Comparison of ENCODE assay signal across 21 cellular contexts in genomic region chr1:224429616-224430015, GRCh38. TPM values are rescaled to one million over a fixed set of nuclear protein-coding genes. Genes with fewer than 3 reads are reported as not detected.
A peak's percentile ranks its signal among the peaks of the same experiment; 100 is the strongest.
DNase-seq lines count a peak whose midpoint lies in the region; TF ChIP-seq lines count a peak whose summit lies in the region.
"Had no signal": no experiment of that assay in that cellular context is flagged by ENCODE, and none has a peak within 500 bp of the region (broad histone marks: within the 10 kb centered on the region; RNA-seq: fewer than 3 reads in every experiment).

No MANE protein-coding gene starts in this region.

- H3K36me3 ChIP-seq in ACC112 (ENCODE audit: insufficient read depth, low read length) (peaks cover 16% of the 10 kb centered on the region), KMS-11 (ENCODE audit: insufficient read depth) (0 out of 2 replicates have a peak, but pooled peaks cover 3% of the 10 kb centered on the region), prostate gland (no peaks in the 10 kb centered on the region), right atrium auricular region (peaks cover 10% of the 10 kb centered on the region), uterus (no peaks in the 10 kb centered on the region)

- TF ChIP-seq POLR2A in prostate gland (IDR thresholded peaks at IDR 0.05) = no peak
- no peak for TF ChIP-seq POLR2A in uterus (IDR thresholded peaks at IDR 0.05)

- intact Hi-C loops in prostate gland (cut with DNase I) (no loop called here), uterus (cut with DNase I; ENCODE audit: low total_unique reads) (no loop called here)

- CTCF ChIA-PET in RWPE1 (lab: Yijun Ruan, JAX) = interaction anchor here (0.6 to 0.8 kb wide), 2 partner anchors 27 to 684 kb away, joined by 3 to 5 read pairs; no protein-coding TSS in a partner anchor

- H3K4me2 ChIP-seq in KMS-11 = peak overlapping the region; percentile 98; the same call in 1 of the 2 replicates

- H3K79me2 ChIP-seq in ACC112 (ENCODE audit: control insufficient read depth, insufficient read depth, low read length, unreplicated experiment) = peaks cover 69% of the 10 kb centered on the region
- H3K79me2 ChIP-seq in KMS-11 (ENCODE audit: insufficient read depth, low read depth) = peaks cover 78% of the 10 kb centered on the region

- DNase-seq in epithelial cell of proximal tubule (ENCODE audit: low read depth) (no peak), prostate gland (ENCODE audit: low spot score) (no peak), RWPE1 (ENCODE audit: low spot score) (no peak), right atrium auricular region (ENCODE audit: low spot score) (no peak), superior temporal gyrus (ENCODE audit: extremely low spot score) (no peak), uterus (no peak)
- DNase-seq: activated CD4-positive, CD25-positive, alpha-beta regulatory T cell treated with anti-CD3 and anti-CD28 coated beads, Interleukin-2, amount 50 U/mL, for 72 hours; activated gamma-delta T cell; aorta; Caco-2; endodermal cell; foreskin keratinocyte; left cardiac atrium; NCI-H2029 treated with DMSO at 0.1 percent for 48 hours; NCI-H524; SIG-M5; stimulated activated CD4-positive, alpha-beta T cell treated with anti-CD3 and anti-CD28 coated beads, Interleukin-12 subunit alpha, Interleukin-12 subunit beta, amount 100 ng/mL, for 4 hours; stimulated activated naive B cell treated with anti-CD40 and anti-IgM and Interleukin-4, amounts not matched to agents 10 μg/mL and 1 μg/mL and 100 μg/mL, for 72 hours; T-helper 9 cell had no signal

- no peaks in the 10 kb centered on the region for H3K9me3 ChIP-seq in prostate gland
- H3K9me3 ChIP-seq in right atrium auricular region = no peaks in the 10 kb centered on the region
- H3K9me3 ChIP-seq in uterus = no peaks in the 10 kb centered on the region
- H3K9me3 ChIP-seq: Caco-2 had no signal

- peak overlapping the region; percentile 68 for H3K27ac ChIP-seq in ACC112 (ENCODE audit: low read depth, low read length)
- H3K27ac ChIP-seq in KMS-11 = peak overlapping the region; percentile 5; the same call in 1 of the 2 replicates
- peak overlapping the region; percentile 43 to 97 for H3K27ac ChIP-seq in prostate gland
- no peak overlapping the region for H3K27ac ChIP-seq in RWPE1
- peak overlapping the region in 1 of 2 donors; percentile 98 for H3K27ac ChIP-seq in right atrium auricular region
- H3K27ac ChIP-seq in uterus = peak overlapping the region in 1 of 2 donors; percentile 98
- H3K27ac ChIP-seq: foreskin keratinocyte had no signal

- TF ChIP-seq CTCF in KMS-11 (conservative IDR thresholded peaks at IDR 0.05; ENCODE audit: low read depth, low read length) (no peak), epithelial cell of proximal tubule (conservative IDR thresholded peaks at IDR 0.05; ENCODE audit: low read depth, low read length) (no peak), prostate gland (IDR thresholded peaks at IDR 0.05) (no peak), RWPE1 (conservative IDR thresholded peaks at IDR 0.05; ENCODE audit: low read depth) (no peak), right atrium auricular region (IDR thresholded peaks at IDR 0.05) (no peak), uterus (IDR thresholded peaks at IDR 0.05) (no peak)

- peaks cover 2% of the 10 kb centered on the region; the same call in 1 of the 2 replicates for H4K20me1 ChIP-seq in KMS-11 (ENCODE audit: insufficient read depth)

- POLR2A ChIA-PET in RWPE1 (lab: Yijun Ruan, JAX; ENCODE audit: low non-redundant PET) = no interaction called here

- 7% methylated on average over 2 of the region's 2 CpGs for WGBS in prostate gland

- H3K4me3 ChIP-seq in ACC112 (ENCODE audit: low read depth, low read length) (peak overlapping the region; percentile 50; the same call in 1 of the 2 replicates), KMS-11 (IDR thresholded peaks at IDR 0.05; ENCODE audit: insufficient read depth, low read depth, low read length) (no peak overlapping the region), epithelial cell of proximal tubule (ENCODE audit: low read depth, low read length) (peak overlapping the region; percentile 10), prostate gland (no peak overlapping the region), right atrium auricular region (no peak overlapping the region), uterus (no peak overlapping the region)

- H3K27me3 ChIP-seq in ACC112 (ENCODE audit: insufficient read depth, low read length) (no peaks in the 10 kb centered on the region), KMS-11 (ENCODE audit: insufficient read depth, low read depth) (no peaks in the 10 kb centered on the region), prostate gland (replicated peaks; ENCODE audit: insufficient read depth) (no peaks in the 10 kb centered on the region), right atrium auricular region (no peaks in the 10 kb centered on the region), uterus (no peaks in the 10 kb centered on the region)
- H3K27me3 ChIP-seq: foreskin keratinocyte had no signal

- peaks cover 42% of the 10 kb centered on the region for H3K4me1 ChIP-seq in ACC112 (ENCODE audit: control insufficient read depth, insufficient read depth, low read length, unreplicated experiment)
- H3K4me1 ChIP-seq in KMS-11 (ENCODE audit: low read depth, poor library complexity, severe bottlenecking) = peaks cover 71% of the 10 kb centered on the region
- H3K4me1 ChIP-seq in prostate gland (replicated peaks) = peaks cover 8% of the 10 kb centered on the region
- H3K4me1 ChIP-seq in right atrium auricular region = peaks cover 0 to 44% of the 10 kb centered on the region in 2 donors
- H3K4me1 ChIP-seq in uterus = peaks cover 0 to 11% of the 10 kb centered on the region in 2 donors

- H2AFZ ChIP-seq in ACC112 (ENCODE audit: low read length, unreplicated experiment) (no peak overlapping the region), KMS-11 (ENCODE audit: low read depth) (no peak overlapping the region)

- no peak overlapping the region for H3K9ac ChIP-seq in KMS-11

RNA-seq across cellular contexts. Expression of gene WDR26, which starts 5.0 kb away (rescaled TPM):
- total RNA-seq in epithelial cell of proximal tubule (19.5 and 22.2 TPM in 2 replicates), prostate gland (10 to 100 TPM; 50.7 to 72.9 TPM), right atrium auricular region (10 to 100 TPM; 44.6 to 54.5 TPM), uterus (10 to 100 TPM; 45.9 to 76.9 (median 65.7) TPM)

Comparison
In these comparisons a context has a peak if more than half of its experiments do, and no peak if none do; other contexts are left out.
1. H3K4me3 ChIP-seq: peak in ACC112 (single experiment) and epithelial cell of proximal tubule (single experiment); none in KMS-11 (single experiment), prostate gland (0 of 2), right atrium auricular region (0 of 2) and uterus (0 of 2).